Comparison of ENCODE assay signal across 14 cellular contexts in genomic region chr7:116259821-116260440, GRCh38. TPM values are rescaled to one million over a fixed set of nuclear protein-coding genes. Genes with fewer than 3 reads are reported as not detected.
DNase-seq lines count a peak whose midpoint lies in the region; ATAC-seq, FAIRE-seq and TF ChIP-seq lines count a peak whose summit lies in the region.
"Had no signal": no experiment of that assay in that cellular context is flagged by ENCODE, and none has a peak within 500 bp of the region (broad histone marks: within the 10 kb centered on the region; RNA-seq: fewer than 3 reads in every experiment).

No MANE protein-coding gene starts in this region.

- H4K5ac ChIP-seq in IMR-90 (ENCODE audit: low read depth, low read length) = peak overlapping the region; percentile 81; the same call in 1 of the 2 replicates

- peak overlapping the region; percentile 96 for H2BK5ac ChIP-seq in IMR-90 (ENCODE audit: low read depth, low read length, poor library complexity, severe bottlenecking)
- H2BK5ac ChIP-seq in mesenchymal stem cell (ENCODE audit: low read depth, low read length, poor library complexity, severe bottlenecking) = peak overlapping the region; percentile 74

- TF ChIP-seq POLR2A in IMR-90 (IDR thresholded peaks at IDR 0.05; ENCODE audit: low read depth, low read length) (0 out of 2 replicates have a peak, but pooled peaks have one; percentile 22), GM12891 (IDR thresholded peaks at IDR 0.05; ENCODE audit: low read depth, low read length) (no peak), stomach (IDR thresholded peaks at IDR 0.05) (no peak)

- intact Hi-C loops in IMR-90 (cut with micrococcal nuclease) = loop anchor here (1.0 to 5.0 kb wide), 4 partner anchors 81 to 547 kb away; partner anchors contain the start of gene MET
- intact Hi-C loops in stomach (cut with DNase I; ENCODE audit: low total_unique reads) = loop anchor here (5.0 kb wide), 2 partner anchors 267 to 327 kb away; partner anchors contain the start of gene CAV1

- peak overlapping the region; percentile 87 for H3K14ac ChIP-seq in IMR-90 (replicated peaks; ENCODE audit: low read depth, low read length)
- H3K14ac ChIP-seq in mesenchymal stem cell (ENCODE audit: low read length in 2 of 2) = no peak overlapping the region

- peak overlapping the region; percentile 8 to 94; a peak in 3 of 4 replicates for H4K8ac ChIP-seq in IMR-90 (ENCODE audit: low read depth in 2 of 2, low read length in 2 of 2)
- no peak overlapping the region for H4K8ac ChIP-seq in mesenchymal stem cell (ENCODE audit: low read length)

- H3K18ac ChIP-seq in IMR-90 (ENCODE audit: low read depth, low read length) (peak overlapping the region; percentile 99; the same call in 1 of the 2 replicates), mesenchymal stem cell (ENCODE audit: low read depth in 1 of 2, low read length in 2 of 2) (no peak overlapping the region)

- H3K9me3 ChIP-seq in IMR-90 (ENCODE audit: control insufficient read depth, insufficient read depth, low read length) = no peaks in the 10 kb centered on the region
- no peaks in the 10 kb centered on the region for H3K9me3 ChIP-seq in mesenchymal stem cell (ENCODE audit: control insufficient read depth, low read length)
- H3K9me3 ChIP-seq in stomach = no peaks in the 10 kb centered on the region

- peaks cover 13% of the 10 kb centered on the region; the same call in 1 of the 2 replicates for H3K4me1 ChIP-seq in IMR-90 (ENCODE audit: control insufficient read depth, insufficient read depth, low read length)
- no peaks in the 10 kb centered on the region for H3K4me1 ChIP-seq in mesenchymal stem cell (ENCODE audit: control insufficient read depth, insufficient read depth, low read depth, low read length)
- H3K4me1 ChIP-seq in stomach = peaks cover 0 to 8% (median 4%) of the 10 kb centered on the region in 4 donors

- peak overlapping the region; percentile 97 for H2BK20ac ChIP-seq in IMR-90 (ENCODE audit: low read depth, low read length)

- H3K9ac ChIP-seq in IMR-90 (ENCODE audit: low read depth, low read length) = no peak overlapping the region
- H3K9ac ChIP-seq in mesenchymal stem cell (ENCODE audit: low read length) = no peak overlapping the region
- H3K9ac ChIP-seq: KMS-11 had no signal

- peak; percentile 55; the same call in 1 of the 2 replicates for ATAC-seq in IMR-90 (ENCODE audit: low read depth)
- no peak for ATAC-seq in HG02973 (IDR thresholded peaks at IDR 0.05; ENCODE audit: unreplicated experiment)
- ATAC-seq in GM18517 (IDR thresholded peaks at IDR 0.05; ENCODE audit: unreplicated experiment) = no peak
- ATAC-seq: GM23338 had no signal

- peak overlapping the region; percentile 36; the same call in 1 of the 2 replicates for H3K4me2 ChIP-seq in IMR-90 (ENCODE audit: low read depth, low read length)
- H3K4me2 ChIP-seq in mesenchymal stem cell (ENCODE audit: low read length, poor library complexity, severe bottlenecking) = no peak overlapping the region
- H3K4me2 ChIP-seq: GM23338, KMS-11 had no signal

- peak overlapping the region; percentile 85 for H2BK15ac ChIP-seq in IMR-90 (ENCODE audit: low read depth, low read length)
- H2BK15ac ChIP-seq in mesenchymal stem cell (ENCODE audit: low read depth, poor library complexity, severe bottlenecking) = no peak overlapping the region

- H3K56ac ChIP-seq in IMR-90 (ENCODE audit: extremely low read depth, insufficient read depth, low read length) = peak overlapping the region; percentile 72; the same call in 1 of the 2 replicates

- no peaks in the 10 kb centered on the region for H3K27me3 ChIP-seq in IMR-90 (ENCODE audit: control insufficient read depth, insufficient read depth, low read length)
- no peaks in the 10 kb centered on the region for H3K27me3 ChIP-seq in mesenchymal stem cell (ENCODE audit: control insufficient read depth in 1 of 2, insufficient read depth in 1 of 2, low read length in 2 of 2)
- H3K27me3 ChIP-seq in stomach = no peaks in the 10 kb centered on the region

- peak; percentile 91 for DNase-seq in AG10803 (ENCODE audit: low read depth)
- peak; percentile 79 for DNase-seq in IMR-90
- peak; percentile 73 to 93 for DNase-seq in cardiac fibroblast (ENCODE audit: low read depth in 2 of 2)
- DNase-seq in mesenchymal stem cell = peak; percentile 59
- DNase-seq in GM12891 (ENCODE audit: insufficient read length, low spot score) = no peak
- DNase-seq in stomach = no peak
- DNase-seq: islet precursor cell; NCI-H2029 treated with DMSO at 0.1 percent for 48 hours; RPMI8226; stimulated activated CD4-positive, alpha-beta T cell treated with anti-CD3 and anti-CD28 coated beads, Interleukin-15, amount 100 ng/mL, for 24 hours had no signal

- H2BK120ac ChIP-seq in IMR-90 (ENCODE audit: low read depth, low read length) = peak overlapping the region; percentile 96
- H2BK120ac ChIP-seq in mesenchymal stem cell (ENCODE audit: low read depth, low read length) = peak overlapping the region; percentile 27

- H2AFZ ChIP-seq in IMR-90 (replicated peaks; ENCODE audit: low read length, poor library complexity) (no peak overlapping the region), mesenchymal stem cell (ENCODE audit: low read depth, low read length) (no peak overlapping the region)
- H2AFZ ChIP-seq: GM23338 had no signal

- in situ Hi-C loops in IMR-90 (cut with MboI; ENCODE audit: low sequenced_read_pairs) = loop anchor here (5.0 kb wide), 2 partner anchors 262 to 552 kb away; no protein-coding TSS in a partner anchor

- H3K4ac ChIP-seq in IMR-90 (ENCODE audit: low read depth, low read length) (peak overlapping the region; percentile 96), mesenchymal stem cell (ENCODE audit: low read depth in 1 of 2, low read length in 2 of 2) (no peak overlapping the region)

- H3K9me1 ChIP-seq in IMR-90 (ENCODE audit: insufficient read depth, low read length) = peaks cover 3% of the 10 kb centered on the region; the same call in 1 of the 2 replicates

- WGBS in IMR-90 (ENCODE audit: extremely low coverage in 2 of 2, insufficient read length in 1 of 2), 2 experiments = no CpG with 5 or more reads among the region's 6 CpGs
- 18% methylated on average over 4 of the region's 6 CpGs for WGBS in mesenchymal stem cell
- WGBS in stomach, 5 donors = 75 to 98% (median 94%) methylated on average over 6 of the region's 6 CpGs

- no peak overlapping the region for H2BK12ac ChIP-seq in mesenchymal stem cell (ENCODE audit: low read length in 2 of 2)

- H3K79me1 ChIP-seq in IMR-90 (ENCODE audit: low read depth in 1 of 2, low read length in 2 of 2) = peaks cover 18 to 37% of the 10 kb centered on the region in 2 experiments
- H3K79me1 ChIP-seq in mesenchymal stem cell (replicated peaks; ENCODE audit: low read length, poor library complexity, severe bottlenecking) = peaks cover 3% of the 10 kb centered on the region

- H3K23ac ChIP-seq in IMR-90 (ENCODE audit: low read depth, low read length) = peak overlapping the region; percentile 85
- H3K23ac ChIP-seq in mesenchymal stem cell (ENCODE audit: low read length in 2 of 2) = no peak overlapping the region

- H3K36me3 ChIP-seq in IMR-90 (ENCODE audit: control insufficient read depth, insufficient read depth, low read length) = peaks cover 4% of the 10 kb centered on the region
- H3K36me3 ChIP-seq in mesenchymal stem cell (ENCODE audit: control insufficient read depth in 1 of 2, insufficient read depth in 2 of 2, low read depth in 1 of 2, low read length in 2 of 2) = no peaks in the 10 kb centered on the region
- peaks cover 9 to 35% (median 20%) of the 10 kb centered on the region in 4 donors for H3K36me3 ChIP-seq in stomach

- TF ChIP-seq CTCF in AG10803 (conservative IDR thresholded peaks at IDR 0.05; ENCODE audit: low read length) = no peak
- TF ChIP-seq CTCF in IMR-90 (conservative IDR thresholded peaks at IDR 0.05; ENCODE audit: low read depth, low read length) = no peak
- no peak for TF ChIP-seq CTCF in cardiac fibroblast (IDR thresholded peaks at IDR 0.05; ENCODE audit: low read depth, low read length)
- TF ChIP-seq CTCF in stomach (IDR thresholded peaks at IDR 0.05) = no peak

- no TSS peak for BruUV-seq in IMR-90 (replicated peaks; lab: Mats Ljungman, UMichigan)

- FAIRE-seq in GM12891 (lab: Jason Lieb, UNC) = no peak

- H3K27ac ChIP-seq in IMR-90 (ENCODE audit: insufficient read depth, low read length) (peak overlapping the region; percentile 13; the same call in 1 of the 2 replicates), mesenchymal stem cell (ENCODE audit: low read length, poor library complexity, severe bottlenecking) (peak overlapping the region; percentile 39), stomach (no peak overlapping the region)
- H3K27ac ChIP-seq: KMS-11 had no signal

- CTCF ChIA-PET in IMR-90 (lab: Yijun Ruan, JAX) = interaction anchor here (0.5 to 1.5 kb wide), 12 partner anchors 12 to 1307 kb away, joined by 3 to 5 read pairs (median 3); no protein-coding TSS in a partner anchor

- dilution Hi-C loops in IMR-90 (cut with HindIII; ENCODE audit: low sequenced_read_pairs, unreplicated experiment) = loop anchor here (25.0 kb wide), 1 partner anchor 252 kb away; no protein-coding TSS in a partner anchor

- TF ChIP-seq RAD21 in IMR-90 (IDR thresholded peaks at IDR 0.05; ENCODE audit: low read length) = 0 out of 2 replicates have a peak, but pooled peaks have one; percentile 9

- peak overlapping the region; percentile 22 for H2AK9ac ChIP-seq in IMR-90 (replicated peaks; ENCODE audit: low read depth, low read length, poor library complexity)

- peak overlapping the region; percentile 72 for H2AK5ac ChIP-seq in IMR-90 (ENCODE audit: low read depth, low read length)
- peak overlapping the region; percentile 79 for H2AK5ac ChIP-seq in mesenchymal stem cell (ENCODE audit: low read length, severe bottlenecking)

- no peaks in the 10 kb centered on the region for H4K20me1 ChIP-seq in IMR-90 (ENCODE audit: insufficient read depth, low read length)

- H3K4me3 ChIP-seq in AG10803 (ENCODE audit: low read length) (no peak overlapping the region), IMR-90 (ENCODE audit: insufficient read depth, low read depth, low read length) (no peak overlapping the region), cardiac fibroblast (replicated peaks in 1 of 2; ENCODE audit: low read depth in 2 of 2, low read length in 2 of 2) (no peak overlapping the region), mesenchymal stem cell (ENCODE audit: insufficient read depth in 1 of 2, low read depth in 1 of 2, low read length in 2 of 2) (no peak overlapping the region), stomach (no peak overlapping the region)
- H3K4me3 ChIP-seq: GM23338 had no signal

- peak overlapping the region; percentile 96 for H4K91ac ChIP-seq in IMR-90 (ENCODE audit: insufficient read depth, low read depth, low read length)
- H4K91ac ChIP-seq in mesenchymal stem cell (ENCODE audit: low read length) = no peak overlapping the region

- POLR2A ChIA-PET in IMR-90 (lab: Charles Lee; ENCODE audit: unreplicated experiment) = interaction anchor here (0.6 to 1.1 kb wide), 3 partner anchors 235 to 266 kb away, joined by 4 to 7 read pairs (median 5); no protein-coding TSS in a partner anchor

- no peak for TF ChIP-seq EP300 in stomach (IDR thresholded peaks at IDR 0.05)

RNA-seq across cellular contexts. Expression of gene TES, which starts 49.6 kb away (rescaled TPM):
- 83.3 and 91.9 TPM in 2 replicates for total RNA-seq in IMR-90 (2012; rRNA removed)
- polyA plus RNA-seq in IMR-90 (2012; rRNA removed) = 49.7 and 54.0 TPM in 2 replicates
- polyA plus RNA-seq in IMR-90 (2012; cell fraction: cytosol; rRNA removed) = 20.3 and 32.9 TPM in 2 replicates
- 17.8 and 73.1 TPM in 2 replicates for polyA plus RNA-seq in IMR-90 (2012; cell fraction: nucleus; rRNA removed; ENCODE audit: low replicate concordance)
- 47.6 TPM for polyA plus RNA-seq in mesenchymal stem cell (2013, experiment 1 of 2)
- polyA plus RNA-seq in mesenchymal stem cell (2013, experiment 2 of 2) = 50.2 TPM
- polyA plus RNA-seq in GM12891 (2012; ENCODE audit: low read depth, missing spikeins) = 28.3 TPM
- 100 to 1,000 TPM in 4 of 5 donors, 10 to 100 TPM in 1; 78.8 to 191 (median 155) TPM for total RNA-seq in stomach
- polyA plus RNA-seq in stomach = 10 to 100 TPM; 46.0 to 98.5 (median 52.3) TPM

Comparison
In these comparisons a context has a peak if more than half of its experiments do, and no peak if none do; other contexts are left out.
1. DNase-seq: peak in AG10803 (single experiment), IMR-90 (single experiment), cardiac fibroblast (2 of 2) and mesenchymal stem cell (single experiment); none in GM12891 (single experiment) and stomach (single experiment).
2. H3K27ac ChIP-seq: peak in IMR-90 (single experiment) and mesenchymal stem cell (single experiment); none in stomach (0 of 5).